Comparison of ENCODE assay signal across 29 cellular contexts in genomic region chr7:157073335-157073734, GRCh38.
"Had no signal": no experiment of that assay in that cellular context is flagged by ENCODE, and none has a peak within 500 bp of the region (broad histone marks: within the 10 kb centered on the region; RNA-seq: fewer than 3 reads in every experiment).

No MANE protein-coding gene starts in this region.

- H3K9me3 Mint-ChIP-seq: activated T-helper 1 cell treated with anti-CD3 and anti-CD28 coated beads, Interleukin-12 subunit alpha, Interleukin-12 subunit beta, Interleukin-2, Interleukin-4 antibody, amounts not matched to agents 30 ng/mL and 10 ng/mL and 1 ng/mL, durations not matched to agents 14 hours and 24 hours and 36 hours; activated T-helper 2 cell treated with anti-CD3 and anti-CD28 coated beads, Interferon-gamma antibody, Interleukin-2, Interleukin-4, amounts not matched to agents 10 μg/mL and 5 μg/mL and 100 μg/mL, durations not matched to agents 14 hours and 24 hours and 36 hours had no signal

- ATAC-seq: activated CD4-positive, alpha-beta T cell treated with anti-CD3 and anti-CD28 coated beads for 36 hours; activated CD8-positive, alpha-beta memory T cell treated with anti-CD3 and anti-CD28 coated beads, Interleukin-2, amount 10 ng/mL, durations not matched to agents 7 days and 5 days; activated CD8-positive, alpha-beta T cell treated with anti-CD3 and anti-CD28 coated beads, Interleukin-2, amount 10 ng/mL, durations not matched to agents 7 days and 5 days; esophagus mucosa; gastroesophageal sphincter had no signal

- H3K36me3 Mint-ChIP-seq: activated CD4-positive, alpha-beta memory T cell treated with anti-CD3 and anti-CD28 coated beads for 36 hours; activated CD8-positive, alpha-beta memory T cell treated with anti-CD3 and anti-CD28 coated beads, Interleukin-2, amount 10 ng/mL, durations not matched to agents 7 days and 5 days; activated naive CD4-positive, alpha-beta T cell treated with anti-CD3 and anti-CD28 coated beads, Interleukin-2, amount 50 U/mL, for 24 hours; activated naive CD8-positive, alpha-beta T cell treated with anti-CD3 and anti-CD28 coated beads for 36 hours; brain had no signal

- H3K4me3 Mint-ChIP-seq: activated CD4-positive, alpha-beta memory T cell treated with anti-CD3 and anti-CD28 coated beads for 36 hours; activated CD4-positive, alpha-beta T cell treated with anti-CD3 and anti-CD28 coated beads for 36 hours; activated CD4-positive, alpha-beta T cell treated with anti-CD3 and anti-CD28 coated beads, Interleukin-2, amount 10 ng/mL, durations not matched to agents 24 days and 14 days; activated CD8-positive, alpha-beta memory T cell treated with anti-CD3 and anti-CD28 coated beads, Interleukin-2, amount 10 ng/mL, durations not matched to agents 7 days and 5 days; activated CD8-positive, alpha-beta T cell treated with anti-CD3 and anti-CD28 coated beads, Interleukin-2, amount 10 ng/mL, durations not matched to agents 7 days and 5 days; activated naive CD4-positive, alpha-beta T cell treated with anti-CD3 and anti-CD28 coated beads for 36 hours; activated naive CD4-positive, alpha-beta T cell treated with anti-CD3 and anti-CD28 coated beads, Interleukin-2, amount 50 U/mL, for 24 hours; activated naive CD8-positive, alpha-beta T cell treated with anti-CD3 and anti-CD28 coated beads for 36 hours; activated T-helper 1 cell treated with anti-CD3 and anti-CD28 coated beads, Interleukin-12 subunit alpha, Interleukin-12 subunit beta, Interleukin-2, Interleukin-4 antibody, amounts not matched to agents 30 ng/mL and 10 ng/mL and 1 ng/mL, durations not matched to agents 14 hours and 24 hours and 36 hours; brain had no signal

- H3K4me1 ChIP-seq: ascending aorta, breast epithelium, colonic mucosa had no signal

- H3K9me3 ChIP-seq: colonic mucosa had no signal

- H3K27ac Mint-ChIP-seq: activated CD4-positive, alpha-beta memory T cell treated with anti-CD3 and anti-CD28 coated beads for 36 hours; activated CD4-positive, alpha-beta T cell treated with anti-CD3 and anti-CD28 coated beads for 36 hours; activated CD4-positive, alpha-beta T cell treated with anti-CD3 and anti-CD28 coated beads, Interleukin-2, amount 10 ng/mL, durations not matched to agents 24 days and 14 days; activated CD8-positive, alpha-beta memory T cell treated with anti-CD3 and anti-CD28 coated beads, Interleukin-2, amount 10 ng/mL, durations not matched to agents 7 days and 5 days; activated CD8-positive, alpha-beta T cell treated with anti-CD3 and anti-CD28 coated beads, Interleukin-2, amount 10 ng/mL, durations not matched to agents 7 days and 5 days; activated naive CD4-positive, alpha-beta T cell treated with anti-CD3 and anti-CD28 coated beads for 36 hours; activated naive CD4-positive, alpha-beta T cell treated with anti-CD3 and anti-CD28 coated beads, Interleukin-2, amount 50 U/mL, for 24 hours; activated naive CD8-positive, alpha-beta T cell treated with anti-CD3 and anti-CD28 coated beads for 36 hours; activated T-helper 1 cell treated with anti-CD3 and anti-CD28 coated beads, Interleukin-12 subunit alpha, Interleukin-12 subunit beta, Interleukin-2, Interleukin-4 antibody, amounts not matched to agents 30 ng/mL and 10 ng/mL and 1 ng/mL, durations not matched to agents 14 hours and 24 hours and 36 hours; activated T-helper 2 cell treated with anti-CD3 and anti-CD28 coated beads, Interferon-gamma antibody, Interleukin-2, Interleukin-4, amounts not matched to agents 10 μg/mL and 5 μg/mL and 100 μg/mL, durations not matched to agents 14 hours and 24 hours and 36 hours; brain had no signal

- H3K4me1 Mint-ChIP-seq: activated CD4-positive, alpha-beta T cell treated with anti-CD3 and anti-CD28 coated beads for 36 hours; activated CD4-positive, alpha-beta T cell treated with anti-CD3 and anti-CD28 coated beads, Interleukin-2, amount 10 ng/mL, durations not matched to agents 24 days and 14 days; activated CD8-positive, alpha-beta memory T cell treated with anti-CD3 and anti-CD28 coated beads, Interleukin-2, amount 10 ng/mL, durations not matched to agents 7 days and 5 days; activated naive CD4-positive, alpha-beta T cell treated with anti-CD3 and anti-CD28 coated beads, Interleukin-2, amount 50 U/mL, for 24 hours; activated naive CD8-positive, alpha-beta T cell treated with anti-CD3 and anti-CD28 coated beads for 36 hours; brain had no signal

- DNase-seq: activated CD4-positive, alpha-beta memory T cell treated with anti-CD3 and anti-CD28 coated beads for 36 hours; activated CD4-positive, alpha-beta T cell treated with anti-CD3 and anti-CD28 coated beads for 36 hours; activated CD4-positive, alpha-beta T cell treated with anti-CD3 and anti-CD28 coated beads, Interleukin-2, amount 10 ng/mL, durations not matched to agents 24 days and 14 days; activated CD4-positive, CD25-positive, alpha-beta regulatory T cell; activated CD4-positive, CD25-positive, alpha-beta regulatory T cell treated with anti-CD3 and anti-CD28 coated beads, Interleukin-2, amount 50 U/mL, for 72 hours; activated CD8-positive, alpha-beta memory T cell treated with anti-CD3 and anti-CD28 coated beads, Interleukin-2, amount 10 ng/mL, durations not matched to agents 7 days and 5 days; activated CD8-positive, alpha-beta memory T cell treated with anti-CD3 and anti-CD28 coated beads, Interleukin-2, amount 50 U/mL, for 4 hours; activated CD8-positive, alpha-beta T cell treated with anti-CD3 and anti-CD28 coated beads, Interleukin-2, amount 10 ng/mL, durations not matched to agents 7 days and 5 days; activated effector memory CD4-positive, alpha-beta T cell treated with anti-CD3 and anti-CD28 coated beads, Interleukin-2, amount 50 U/mL, for 16 hours; activated naive CD4-positive, alpha-beta T cell treated with anti-CD3 and anti-CD28 coated beads for 36 hours; activated naive CD8-positive, alpha-beta T cell treated with anti-CD3 and anti-CD28 coated beads for 36 hours; activated T-cell treated with anti-CD3 and anti-CD28 coated beads, Interleukin-2, amount 50 U/mL, for 1 hour; activated T-cell treated with anti-CD3 and anti-CD28 coated beads, Interleukin-2, amount 50 U/mL, for 48 hours; central memory CD4-positive, alpha-beta T cell; cerebellar nuclear complex; colonic mucosa; effector CD8-positive, alpha-beta T cell; foreskin melanocyte; hippocampal formation; T-helper 2 cell had no signal

- H3K27ac ChIP-seq: ascending aorta, breast epithelium, cardiac muscle cell, colonic mucosa, gastroesophageal sphincter had no signal

- H3K36me3 ChIP-seq: ascending aorta, breast epithelium, cardiac muscle cell, colonic mucosa, gastroesophageal sphincter had no signal

- H3K4me3 ChIP-seq: ascending aorta, breast epithelium, cardiac muscle cell, colonic mucosa, gastroesophageal sphincter had no signal

- H3K27me3 ChIP-seq: ascending aorta had no signal
